Comparison of ENCODE assay signal across 21 cellular contexts in the genomic region with DNA sequence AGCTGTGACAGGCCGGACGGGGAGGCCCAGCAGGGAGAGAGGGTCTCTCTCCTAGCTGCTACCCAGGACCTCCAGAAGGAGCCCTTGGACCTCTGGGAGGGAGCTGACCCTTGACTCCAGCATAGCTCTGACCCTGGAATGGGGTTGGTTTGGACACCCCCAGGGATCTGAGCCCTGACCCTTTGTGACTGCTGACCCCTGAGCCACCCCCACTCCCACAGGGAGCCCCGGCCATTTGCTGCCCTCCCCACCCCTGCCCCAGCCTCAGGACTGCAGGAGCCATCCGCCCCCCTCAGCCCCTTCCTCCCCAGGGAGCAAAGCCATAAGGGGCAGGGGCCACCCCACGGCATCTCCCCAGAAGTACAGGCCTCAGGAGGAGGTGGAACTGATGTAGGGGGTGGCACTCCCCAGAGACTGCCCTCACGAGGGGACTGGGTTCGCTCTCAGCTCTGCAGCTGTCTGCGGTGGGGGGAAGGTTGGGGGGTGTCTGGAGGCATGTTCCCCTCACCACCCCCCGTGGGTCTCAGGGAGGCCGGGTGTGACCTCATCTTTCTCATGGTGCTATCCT. TPM values are rescaled to one million over a fixed set of nuclear protein-coding genes. Genes with fewer than 3 reads are reported as not detected.
DNase-seq lines count a peak whose midpoint lies in the region; ATAC-seq, FAIRE-seq and TF ChIP-seq lines count a peak whose summit lies in the region.
"Had no signal": no experiment of that assay in that cellular context is flagged by ENCODE, and none has a peak within 500 bp of the region (broad histone marks: within the 10 kb centered on the region; RNA-seq: fewer than 3 reads in every experiment).

No MANE protein-coding gene starts in this region.

- no peaks in the 10 kb centered on the region for H3K79me2 ChIP-seq in K562 (ENCODE audit: control insufficient read depth, insufficient read depth, low read length)
- H3K79me2 ChIP-seq in osteoblast (ENCODE audit: insufficient read depth, low read length) = no peaks in the 10 kb centered on the region

- no peaks in the 10 kb centered on the region; the same call in 1 of the 2 replicates for H4K20me1 ChIP-seq in K562 (replicated peaks; ENCODE audit: control insufficient read depth, insufficient read depth, low read length)
- H4K20me1 ChIP-seq in osteoblast (ENCODE audit: insufficient read depth, low read length) = no peaks in the 10 kb centered on the region

- intact Hi-C loops in K562 (cut with micrococcal nuclease) = no loop called here
- intact Hi-C loops in kidney (cut with DNase I) = no loop called here

- no peak for FAIRE-seq in K562 (lab: Jason Lieb, UNC)
- FAIRE-seq in kidney (lab: Jason Lieb, UNC) = no peak
- FAIRE-seq: GM19239 had no signal

- DNase-seq in K562 (ENCODE audit: extremely low read depth in 1 of 4, low spot score in 3 of 4) (no peak), kidney (peak; percentile 68), osteoblast (ENCODE audit: insufficient read length, low spot score, missing footprints) (peak; percentile 79), GM20000 (ENCODE audit: low spot score) (no peak), NCI-H1694 treated with DMSO at 0.1 percent for 48 hours (lab: John Stamatoyannopoulos, UW) (no peak), RKO (ENCODE audit: low spot score) (no peak)
- DNase-seq: ACHN; AML-193; CD4-positive, CD25-positive, alpha-beta regulatory T cell; DMS153; MG63; NCI-H1092; NCI-H146; NCI-H2107; NCI-H524; Right ventricle myocardium superior had no signal

- 0 out of 2 replicates have a peak, but pooled peaks cover 3% of the 10 kb centered on the region for H3K4me1 ChIP-seq in HEK293 (ENCODE audit: control insufficient read depth, insufficient read depth, low read length)
- H3K4me1 ChIP-seq in K562 (replicated peaks in 1 of 2; ENCODE audit: control insufficient read depth in 2 of 2, insufficient read depth in 2 of 2, low read length in 2 of 2) = peaks cover 0 to 73% of the 10 kb centered on the region in 2 experiments; a peak in 3 of 5 replicates
- no peaks in the 10 kb centered on the region for H3K4me1 ChIP-seq in kidney (ENCODE audit: control insufficient read depth in 1 of 2, insufficient read depth in 1 of 2, low read depth in 1 of 2, low read length in 2 of 2)
- no peaks in the 10 kb centered on the region for H3K4me1 ChIP-seq in osteoblast (ENCODE audit: insufficient read depth, low read length)

- H3K4me3 ChIP-seq in HEK293 (ENCODE audit: low read depth, low read length) = no peak overlapping the region
- H3K4me3 ChIP-seq in K562 = no peak overlapping the region
- H3K4me3 ChIP-seq in kidney (ENCODE audit: low read length in 2 of 2) = no peak overlapping the region
- no peak overlapping the region for H3K4me3 ChIP-seq in osteoblast (ENCODE audit: insufficient read depth, low read length)
- H3K4me3 ChIP-seq: MG63, SK-N-MC had no signal

- POLR2A ChIA-PET in HEK293 (lab: Yijun Ruan, JAX) (interaction anchor here (0.6 to 7.7 kb wide), 7 partner anchors 9 to 88 kb away, joined by 3 to 95 read pairs (median 4); a partner anchor contains a TSS), K562 (lab: Yijun Ruan, JAX) (interaction anchor here (1.0 to 1.5 kb wide), 5 partner anchors 21 to 67 kb away, joined by 3 to 5 read pairs (median 3); a partner anchor contains a TSS)

- TF ChIP-seq EP300 in K562 (IDR thresholded peaks at IDR 0.05; ENCODE audit: low read length) = no peak

- TF ChIP-seq CTCF in HEK293 (tag by site-specific recombination; IDR thresholded peaks at IDR 0.05) = no peak
- no peak for TF ChIP-seq CTCF in K562 (IDR thresholded peaks at IDR 0.05 in 2 of 3, conservative IDR thresholded peaks at IDR 0.05 in 1 of 3; ENCODE audit: insufficient read depth in 2 of 3, low read depth in 1 of 3, low read length in 3 of 3)
- TF ChIP-seq CTCF in kidney (IDR thresholded peaks at IDR 0.05; ENCODE audit: borderline replicate concordance, extremely low read depth, insufficient read depth) = no peak
- no peak for TF ChIP-seq CTCF in osteoblast (IDR thresholded peaks at IDR 0.05; ENCODE audit: extremely low read depth, low read depth, low read length)
- TF ChIP-seq CTCF in GM20000 (IDR thresholded peaks at IDR 0.05; ENCODE audit: extremely low read depth, missing control alignments) = no peak

- peaks cover 2 to 47% of the 10 kb centered on the region in 2 experiments for H3K36me3 ChIP-seq in HEK293 (ENCODE audit: control insufficient read depth in 2 of 2, insufficient read depth in 1 of 2, low read length in 2 of 2)
- H3K36me3 ChIP-seq in K562 (ENCODE audit: control insufficient read depth, insufficient read depth, low read length) = peaks cover 56% of the 10 kb centered on the region; the same call in 2 of the 3 replicates
- no peaks in the 10 kb centered on the region for H3K36me3 ChIP-seq in kidney (ENCODE audit: control insufficient read depth in 1 of 2, insufficient read depth in 2 of 2, low read length in 2 of 2)
- peaks cover 4% of the 10 kb centered on the region for H3K36me3 ChIP-seq in osteoblast (ENCODE audit: insufficient read depth, low read length)

- H3K9me3 ChIP-seq in HEK293 (ENCODE audit: control insufficient read depth, insufficient read depth, low read depth, low read length) = no peaks in the 10 kb centered on the region
- H3K9me3 ChIP-seq in K562 (replicated peaks; ENCODE audit: control insufficient read depth, insufficient read depth, low read depth, low read length) = no peaks in the 10 kb centered on the region
- H3K9me3 ChIP-seq in kidney (ENCODE audit: control insufficient read depth in 1 of 2, low read length in 2 of 2) = no peaks in the 10 kb centered on the region
- H3K9me3 ChIP-seq in osteoblast (ENCODE audit: low read depth, low read length) = no peaks in the 10 kb centered on the region
- H3K9me3 ChIP-seq: Caco-2, MG63 had no signal

- H3K9ac ChIP-seq in K562 (ENCODE audit: insufficient read depth in 1 of 2, low read depth in 2 of 2, low read length in 2 of 2) (peak overlapping the region in 1 of 2 experiments; percentile 13; a peak in 1 of 4 replicates), kidney (ENCODE audit: low read length in 2 of 2) (no peak overlapping the region)

- H3K27me3 ChIP-seq in K562 (ENCODE audit: control insufficient read depth in 2 of 2, insufficient read depth in 2 of 2, low read length in 2 of 2) (no peaks in the 10 kb centered on the region), osteoblast (ENCODE audit: insufficient read depth, low read length) (peaks cover 11% of the 10 kb centered on the region)

- ATAC-seq in K562 = no peak
- ATAC-seq: HCT116 had no signal

- H3K4me2 ChIP-seq in K562 (ENCODE audit: insufficient read depth, low read length) = no peak overlapping the region
- no peak overlapping the region for H3K4me2 ChIP-seq in osteoblast (ENCODE audit: insufficient read depth, low read length)

- H3K27ac ChIP-seq in HEK293 (ENCODE audit: extremely low read depth, low read depth, low read length) (no peak overlapping the region), K562 (ENCODE audit: extremely low read depth, low read depth, low read length) (no peak overlapping the region), kidney (ENCODE audit: low read depth in 2 of 2, low read length in 2 of 2) (no peak overlapping the region), osteoblast (ENCODE audit: low read depth, low read length) (no peak overlapping the region)

- no peak for TF ChIP-seq POLR2A in K562 (conservative IDR thresholded peaks at IDR 0.05)

- no peak overlapping the region for H2AFZ ChIP-seq in K562 (ENCODE audit: low read depth, low read length)
- H2AFZ ChIP-seq in osteoblast (ENCODE audit: low read length) = no peak overlapping the region

- BruUV-seq in K562 (replicated peaks; lab: Mats Ljungman, UMichigan) = no TSS peak

- peaks cover 5% of the 10 kb centered on the region for H3K9me1 ChIP-seq in K562 (ENCODE audit: control insufficient read depth, insufficient read depth, low read length)

- CTCF ChIA-PET in HEK293 (lab: Yijun Ruan, JAX) (interaction anchor here (1.9 to 3.8 kb wide), 2 partner anchors 9 to 46 kb away, joined by 6 to 22 read pairs; no protein-coding TSS in a partner anchor), K562 (lab: Yijun Ruan, JAX; ENCODE audit: low intra/inter-chr PET ratio) (no interaction called here)

- in situ Hi-C loops in K562 (cut with MboI) = no loop called here

- TF ChIP-seq RAD21 in K562 (CRISPR knock-in tag; conservative IDR thresholded peaks at IDR 0.05 in 1 of 2, IDR thresholded peaks at IDR 0.05 in 1 of 2) = no peak

- WGBS in K562 (ENCODE audit: insufficient coverage, low coverage, missing lambda C conversion rate) = 75% methylated on average over 8 of the region's 10 CpGs

RNA-seq across cellular contexts. Expression of a gene that starts 7.0 kb away (rescaled TPM):
- 4.5 and 12.9 TPM in 2 replicates for total RNA-seq in K562 (2011; cell fraction: chromatin; rRNA removed; ENCODE audit: low replicate concordance)
- 6.8 and 7.2 TPM in 2 replicates for total RNA-seq in K562 (2011; cell fraction: nucleolus; rRNA removed)
- total RNA-seq in K562 (2011; cell fraction: nucleoplasm; rRNA removed) = 7.8 and 8.9 TPM in 2 replicates
- total RNA-seq in K562 (2014; rRNA removed) (0.59 and 1.3 TPM in 2 replicates), K562 (2014; rRNA removed; fragmentation: Illumina TruSeq; extraction: Trizol) (0.40 and 0.61 TPM in 2 replicates), K562 (2015; rRNA removed; fragmentation: Illumina TruSeq; extraction: Trizol) (0.23 and 0.83 TPM in 2 replicates), K562 (2021) (2.5 and 2.6 TPM in 2 replicates), kidney (3.8 TPM), osteoblast (not detected in 2 replicates)
- polyA plus RNA-seq in K562 (2011; rRNA removed) (1.8 and 1.9 TPM in 2 replicates), K562 (2014; fragmentation: Illumina TruSeq; extraction: Trizol) (1.2 and 2.1 TPM in 2 replicates), K562 (2014; fragmentation: Nextera tagmentation; extraction: Ambion mirVana) (under 1 TPM; 0.56 to 0.71 TPM), K562 (2014; rRNA removed) (1.4 and 1.5 TPM in 2 replicates), kidney (ENCODE audit: insufficient read depth, low read depth, low replicate concordance) (0.62 TPM)
- 1.0 and 2.3 TPM in 2 replicates for polyA plus RNA-seq in K562 (2011; cell fraction: cytosol; rRNA removed)
- polyA plus RNA-seq in K562 (2011; cell fraction: nucleus; rRNA removed) = 13.4 and 60.3 TPM in 2 replicates
- 0.97 and 1.7 TPM in 2 replicates for polyA plus RNA-seq in K562 (2012)
- 0.51 and 0.60 TPM in 2 replicates for polyA minus RNA-seq in K562 (2011; rRNA and poly(A)+ RNA removed)
- 0.38 TPM in 1 of 2 replicates, not detected in the other for polyA minus RNA-seq in K562 (2011; cell fraction: cytosol; rRNA and poly(A)+ RNA removed)
- polyA minus RNA-seq in K562 (2011; cell fraction: nucleus; rRNA and poly(A)+ RNA removed) = 1.8 and 2.6 TPM in 2 replicates
- total RNA-seq: Right ventricle myocardium superior had no signal
- polyA plus RNA-seq: CD4-positive, CD25-positive, alpha-beta regulatory T cell had no signal

RNA-seq across cellular contexts. Expression of a gene that starts 7.8 kb away (rescaled TPM):
- total RNA-seq in K562 (2011; cell fraction: chromatin; rRNA removed; ENCODE audit: low replicate concordance) = 62.4 and 157 TPM in 2 replicates
- total RNA-seq in K562 (2011; cell fraction: nucleolus; rRNA removed) = 117 and 126 TPM in 2 replicates
- total RNA-seq in K562 (2011; cell fraction: nucleoplasm; rRNA removed) = 79.2 and 82.9 TPM in 2 replicates
- 35.6 and 38.2 TPM in 2 replicates for total RNA-seq in K562 (2014; rRNA removed)
- 3.7 and 8.2 TPM in 2 replicates for total RNA-seq in K562 (2014; rRNA removed; fragmentation: Illumina TruSeq; extraction: Trizol)
- total RNA-seq in K562 (2015; rRNA removed; fragmentation: Illumina TruSeq; extraction: Trizol) = 11.0 and 12.5 TPM in 2 replicates
- total RNA-seq in K562 (2021) = 50.7 and 53.5 TPM in 2 replicates
- polyA plus RNA-seq in K562 (2011; rRNA removed) = 22.8 and 36.8 TPM in 2 replicates
- polyA plus RNA-seq in K562 (2011; cell fraction: cytosol; rRNA removed) = 25.5 and 46.8 TPM in 2 replicates
- polyA plus RNA-seq in K562 (2011; cell fraction: nucleus; rRNA removed) = 121 and 175 TPM in 2 replicates
- 42.5 and 52.7 TPM in 2 replicates for polyA plus RNA-seq in K562 (2012)
- polyA plus RNA-seq in K562 (2014; fragmentation: Illumina TruSeq; extraction: Trizol) = 16.6 and 22.7 TPM in 2 replicates
- polyA plus RNA-seq in K562 (2014; fragmentation: Nextera tagmentation; extraction: Ambion mirVana) = under 1 TPM; 0.15 to 0.17 TPM
- 42.7 and 50.2 TPM in 2 replicates for polyA plus RNA-seq in K562 (2014; rRNA removed)
- 7.6 and 10.5 TPM in 2 replicates for polyA minus RNA-seq in K562 (2011; rRNA and poly(A)+ RNA removed)
- 14.4 and 16.3 TPM in 2 replicates for polyA minus RNA-seq in K562 (2011; cell fraction: cytosol; rRNA and poly(A)+ RNA removed)
- polyA minus RNA-seq in K562 (2011; cell fraction: nucleus; rRNA and poly(A)+ RNA removed) = 40.8 and 44.9 TPM in 2 replicates
- 13.0 TPM for total RNA-seq in kidney
- 4.1 TPM for polyA plus RNA-seq in kidney (ENCODE audit: insufficient read depth, low read depth, low replicate concordance)
- total RNA-seq in osteoblast = 9.7 and 10.9 TPM in 2 replicates

RNA-seq across cellular contexts. Expression of a gene that starts 15.5 kb away (rescaled TPM):
- total RNA-seq in K562 (2011; cell fraction: chromatin; rRNA removed; ENCODE audit: low replicate concordance) = not detected in 2 replicates
- not detected in 2 replicates for total RNA-seq in K562 (2011; cell fraction: nucleolus; rRNA removed)
- not detected in 2 replicates for total RNA-seq in K562 (2011; cell fraction: nucleoplasm; rRNA removed)
- total RNA-seq in K562 (2014; rRNA removed) (not detected in 2 replicates), K562 (2014; rRNA removed; fragmentation: Illumina TruSeq; extraction: Trizol) (not detected in 2 replicates), K562 (2015; rRNA removed; fragmentation: Illumina TruSeq; extraction: Trizol) (not detected in 2 replicates), K562 (2021) (not detected in 2 replicates), kidney (not detected), osteoblast (not detected in 2 replicates)
- polyA plus RNA-seq in K562 (2011; rRNA removed) (not detected in 2 replicates), K562 (2014; fragmentation: Illumina TruSeq; extraction: Trizol) (not detected in 2 replicates), K562 (2014; fragmentation: Nextera tagmentation; extraction: Ambion mirVana) (not detected), K562 (2014; rRNA removed) (not detected in 2 replicates), kidney (ENCODE audit: insufficient read depth, low read depth, low replicate concordance) (not detected)
- polyA plus RNA-seq in K562 (2011; cell fraction: cytosol; rRNA removed) = not detected in 2 replicates
- 0.04 TPM in 1 of 2 replicates, not detected in the other for polyA plus RNA-seq in K562 (2011; cell fraction: nucleus; rRNA removed)
- polyA plus RNA-seq in K562 (2012) = not detected in 2 replicates
- not detected in 2 replicates for polyA minus RNA-seq in K562 (2011; rRNA and poly(A)+ RNA removed)
- not detected in 2 replicates for polyA minus RNA-seq in K562 (2011; cell fraction: cytosol; rRNA and poly(A)+ RNA removed)
- polyA minus RNA-seq in K562 (2011; cell fraction: nucleus; rRNA and poly(A)+ RNA removed) = not detected in 2 replicates
- total RNA-seq: Caco-2; CD4-positive, CD25-positive, alpha-beta regulatory T cell; Right ventricle myocardium superior had no signal
- polyA plus RNA-seq: CD4-positive, CD25-positive, alpha-beta regulatory T cell had no signal

RNA-seq across cellular contexts. Expression of a gene that starts 22.4 kb away (rescaled TPM):
- 1.7 and 5.3 TPM in 2 replicates for total RNA-seq in K562 (2011; cell fraction: chromatin; rRNA removed; ENCODE audit: low replicate concordance)
- total RNA-seq in K562 (2011; cell fraction: nucleolus; rRNA removed) = 4.7 and 5.2 TPM in 2 replicates
- total RNA-seq in K562 (2011; cell fraction: nucleoplasm; rRNA removed) = 2.2 and 3.8 TPM in 2 replicates
- total RNA-seq in K562 (2014; rRNA removed) (0.91 and 1.0 TPM in 2 replicates), K562 (2014; rRNA removed; fragmentation: Illumina TruSeq; extraction: Trizol) (0.47 TPM in 1 of 2 replicates, not detected in the other), K562 (2015; rRNA removed; fragmentation: Illumina TruSeq; extraction: Trizol) (0.57 and 1.3 TPM in 2 replicates), K562 (2021) (1.2 and 1.4 TPM in 2 replicates), kidney (3.6 TPM), osteoblast (under 0.01 and 0.29 TPM in 2 replicates)
- polyA plus RNA-seq in K562 (2011; rRNA removed) (0.55 and 0.67 TPM in 2 replicates), K562 (2014; fragmentation: Illumina TruSeq; extraction: Trizol) (0.56 and 0.82 TPM in 2 replicates), K562 (2014; fragmentation: Nextera tagmentation; extraction: Ambion mirVana) (not detected), K562 (2014; rRNA removed) (0.47 and 0.74 TPM in 2 replicates), kidney (ENCODE audit: insufficient read depth, low read depth, low replicate concordance) (5.4 TPM)
- polyA plus RNA-seq in K562 (2011; cell fraction: cytosol; rRNA removed) = 1.2 and 2.9 TPM in 2 replicates
- 1.1 and 3.2 TPM in 2 replicates for polyA plus RNA-seq in K562 (2011; cell fraction: nucleus; rRNA removed)
- polyA plus RNA-seq in K562 (2012) = 1.2 and 3.1 TPM in 2 replicates
- not detected in 2 replicates for polyA minus RNA-seq in K562 (2011; rRNA and poly(A)+ RNA removed)
- polyA minus RNA-seq in K562 (2011; cell fraction: cytosol; rRNA and poly(A)+ RNA removed) = 2.3 TPM in 1 of 2 replicates, not detected in the other
- polyA minus RNA-seq in K562 (2011; cell fraction: nucleus; rRNA and poly(A)+ RNA removed) = 1.00 and 1.2 TPM in 2 replicates
- polyA plus RNA-seq: CD4-positive, CD25-positive, alpha-beta regulatory T cell had no signal

RNA-seq across cellular contexts. Expression of a gene that starts 22.7 kb away (rescaled TPM):
- 0.28 and 0.97 TPM in 2 replicates for total RNA-seq in K562 (2011; cell fraction: chromatin; rRNA removed; ENCODE audit: low replicate concordance)
- total RNA-seq in K562 (2011; cell fraction: nucleolus; rRNA removed) = 1.0 TPM in 1 of 2 replicates, not detected in the other
- total RNA-seq in K562 (2011; cell fraction: nucleoplasm; rRNA removed) = 0.53 and 0.81 TPM in 2 replicates
- total RNA-seq in K562 (2014; rRNA removed) = not detected in 2 replicates
- total RNA-seq in K562 (2014; rRNA removed; fragmentation: Illumina TruSeq; extraction: Trizol) = not detected in 2 replicates
- not detected in 2 replicates for total RNA-seq in K562 (2015; rRNA removed; fragmentation: Illumina TruSeq; extraction: Trizol)
- total RNA-seq in K562 (2021) = not detected in 2 replicates
- 0.19 and 0.42 TPM in 2 replicates for polyA plus RNA-seq in K562 (2011; rRNA removed)
- polyA plus RNA-seq in K562 (2011; cell fraction: cytosol; rRNA removed) = 0.12 and 1.5 TPM in 2 replicates
- polyA plus RNA-seq in K562 (2011; cell fraction: nucleus; rRNA removed) = 1.2 and 3.6 TPM in 2 replicates
- 0.10 and 0.19 TPM in 2 replicates for polyA plus RNA-seq in K562 (2012)
- polyA plus RNA-seq in K562 (2014; fragmentation: Illumina TruSeq; extraction: Trizol) = 0.06 TPM in 1 of 2 replicates, not detected in the other
- not detected for polyA plus RNA-seq in K562 (2014; fragmentation: Nextera tagmentation; extraction: Ambion mirVana)
- polyA plus RNA-seq in K562 (2014; rRNA removed) = 0.04 TPM in 1 of 2 replicates, not detected in the other
- 0.11 TPM in 1 of 2 replicates, not detected in the other for polyA minus RNA-seq in K562 (2011; rRNA and poly(A)+ RNA removed)
- 0.86 TPM in 1 of 2 replicates, not detected in the other for polyA minus RNA-seq in K562 (2011; cell fraction: cytosol; rRNA and poly(A)+ RNA removed)
- polyA minus RNA-seq in K562 (2011; cell fraction: nucleus; rRNA and poly(A)+ RNA removed) = 0.40 TPM in 1 of 2 replicates, not detected in the other
- total RNA-seq in kidney = 0.47 TPM
- polyA plus RNA-seq in kidney (ENCODE audit: insufficient read depth, low read depth, low replicate concordance) = 0.37 TPM
- total RNA-seq in osteoblast = 0.36 and 1.2 TPM in 2 replicates
- total RNA-seq: CD4-positive, CD25-positive, alpha-beta regulatory T cell; Right ventricle myocardium superior had no signal
- polyA plus RNA-seq: CD4-positive, CD25-positive, alpha-beta regulatory T cell had no signal

Comparison
In these comparisons a context has a peak if more than half of its experiments do, and no peak if none do; other contexts are left out.
1. DNase-seq: peak in kidney (single experiment) and osteoblast (single experiment); none in K562 (0 of 4), GM20000 (single experiment), NCI-H1694 treated with DMSO at 0.1 percent for 48 hours (single experiment) and RKO (single experiment).